ENCODE assay signal across 14 cellular contexts in the genomic region with DNA sequence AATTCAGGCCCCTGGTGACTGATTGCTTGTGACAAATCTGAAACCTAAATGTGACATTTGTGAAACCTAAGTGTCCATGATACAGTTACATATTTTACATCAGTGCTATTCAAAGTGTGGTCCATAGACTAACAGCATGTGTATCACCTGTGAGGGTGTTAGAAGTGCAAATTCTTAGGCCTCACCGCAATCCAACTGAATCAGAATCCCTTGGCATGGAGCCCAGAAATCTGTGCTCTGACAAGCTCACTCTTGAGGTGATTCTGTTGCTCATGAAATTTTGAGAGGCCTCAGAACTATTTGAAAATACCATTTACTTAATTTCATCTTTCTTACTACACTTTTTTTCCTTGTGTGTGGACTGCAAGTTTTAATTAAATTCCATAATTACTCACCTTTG.
DNase-seq lines count a peak whose midpoint lies in the region; ATAC-seq, FAIRE-seq and TF ChIP-seq lines count a peak whose summit lies in the region.
"Had no signal": no experiment of that assay in that cellular context is flagged by ENCODE, and none has a peak within 500 bp of the region (broad histone marks: within the 10 kb centered on the region; RNA-seq: fewer than 3 reads in every experiment).

No MANE protein-coding gene starts in this region.

- DNase-seq in NCI-H748 (lab: John Stamatoyannopoulos, UW; ENCODE audit: unreplicated experiment) (peak; percentile 31), NCI-H748 treated with DMSO at 0.1 percent for 48 hours (lab: John Stamatoyannopoulos, UW) (no peak), NCI-H2171 treated with DMSO at 0.1 percent for 48 hours (lab: John Stamatoyannopoulos, UW) (peak; percentile 79), endothelial cell of umbilical vein (ENCODE audit: low read depth, low spot score) (peak; percentile 10), ureter (ENCODE audit: low spot score) (peak; percentile 43), ecto neural progenitor cell (ENCODE audit: low spot score) (no peak)
- DNase-seq: activated gamma-delta T cell treated with Interleukin-2 at 50 U/mL for 16 hours; colonic mucosa; left ventricle myocardium superior; NCI-H2081 treated with DMSO at 0.1 percent for 48 hours; stimulated activated CD4-positive, alpha-beta T cell treated with anti-CD3 and anti-CD28 coated beads, Interleukin-4, amount 100 ng/mL, for 24 hours; stomach had no signal

- BruUV-seq in endothelial cell of umbilical vein (replicated peaks; lab: Mats Ljungman, UMichigan): no TSS peak

- no peaks in the 10 kb centered on the region for H3K9me1 ChIP-seq in endothelial cell of umbilical vein (replicated peaks; ENCODE audit: control insufficient read depth, extremely low read depth, insufficient read depth, low read length)

- H3K9ac ChIP-seq in endothelial cell of umbilical vein (replicated peaks; ENCODE audit: extremely low read depth, insufficient read depth, low read length): no peak overlapping the region

- no peak overlapping the region for H2AFZ ChIP-seq in endothelial cell of umbilical vein (ENCODE audit: low read depth, low read length)

- no peaks in the 10 kb centered on the region for H3K36me3 ChIP-seq in endothelial cell of umbilical vein (ENCODE audit: control insufficient read depth in 2 of 2, extremely low read depth in 1 of 2, insufficient read depth in 2 of 2, low read length in 2 of 2)
- H3K36me3 ChIP-seq: colonic mucosa, stomach had no signal

- H3K4me3 ChIP-seq in endothelial cell of umbilical vein (replicated peaks in 1 of 3; ENCODE audit: insufficient read depth in 1 of 3, low read depth in 1 of 3, low read length in 3 of 3): no peak overlapping the region
- H3K4me3 ChIP-seq: colonic mucosa, stomach had no signal

- no peak overlapping the region for H3K27ac ChIP-seq in endothelial cell of umbilical vein (ENCODE audit: insufficient read depth, low read depth, low read length)
- H3K27ac ChIP-seq: colonic mucosa, stomach had no signal

- no peak for TF ChIP-seq POLR2A in endothelial cell of umbilical vein (IDR thresholded peaks at IDR 0.05; ENCODE audit: low read depth, low read length)

- FAIRE-seq in endothelial cell of umbilical vein (lab: Jason Lieb, UNC): peak; percentile 31

- dilution Hi-C loops in endothelial cell of umbilical vein (cut with MboI; ENCODE audit: extremely low pct_ligation_motif_present, low sequenced_read_pairs): no loop called here

- TF ChIP-seq CTCF in endothelial cell of umbilical vein (IDR thresholded peaks at IDR 0.05; ENCODE audit: extremely low read depth in 1 of 2, insufficient read depth in 1 of 2, low read depth in 1 of 2, low read length in 2 of 2): no peak

- H3K4me1 ChIP-seq in endothelial cell of umbilical vein (ENCODE audit: control insufficient read depth, extremely low read depth, insufficient read depth, low read length): no peaks in the 10 kb centered on the region
- H3K4me1 ChIP-seq: colonic mucosa, stomach had no signal

- POLR2A ChIA-PET in endothelial cell of umbilical vein (lab: Charles Lee): no interaction called here

- intact Hi-C loops in endothelial cell of umbilical vein (cut with micrococcal nuclease): no loop called here

- H3K27me3 ChIP-seq in endothelial cell of umbilical vein (ENCODE audit: control insufficient read depth in 2 of 2, insufficient read depth in 2 of 2, low read length in 2 of 2): no peaks in the 10 kb centered on the region
- H3K27me3 ChIP-seq: colonic mucosa, stomach had no signal

- no peaks in the 10 kb centered on the region for H4K20me1 ChIP-seq in endothelial cell of umbilical vein (replicated peaks; ENCODE audit: control insufficient read depth, extremely low read depth, insufficient read depth, low read length)

- CTCF ChIA-PET in endothelial cell of umbilical vein (lab: Charles Lee): no interaction called here

- H3K9me3 ChIP-seq in endothelial cell of umbilical vein (replicated peaks; ENCODE audit: control insufficient read depth, insufficient read depth, low read length): no peaks in the 10 kb centered on the region
- H3K9me3 ChIP-seq: colonic mucosa, stomach had no signal

- no peak for ATAC-seq in HG03139 (IDR thresholded peaks at IDR 0.05; ENCODE audit: unreplicated experiment)
- ATAC-seq in SK-N-SH treated with all-trans-retinoic acid at 6 μM for 48 hours: no peak
- ATAC-seq: left ventricle myocardium superior had no signal

- H3K79me2 ChIP-seq in endothelial cell of umbilical vein (ENCODE audit: control insufficient read depth, insufficient read depth, low read length): no peaks in the 10 kb centered on the region

- H3K4me2 ChIP-seq in endothelial cell of umbilical vein (ENCODE audit: insufficient read depth, low read length): no peak overlapping the region

TF ChIP-seq in endothelial cell of umbilical vein, 7 proteins besides CTCF, POLR2A, EP300 and RAD21:
- no peak for TF ChIP-seq JUN (IDR thresholded peaks at IDR 0.05; ENCODE audit: borderline replicate concordance, insufficient read depth, insufficient read length, low read depth)
- TF ChIP-seq MYC (IDR thresholded peaks at IDR 0.05; ENCODE audit: low read depth, low read length): no peak
- TF ChIP-seq, protein P1, sequence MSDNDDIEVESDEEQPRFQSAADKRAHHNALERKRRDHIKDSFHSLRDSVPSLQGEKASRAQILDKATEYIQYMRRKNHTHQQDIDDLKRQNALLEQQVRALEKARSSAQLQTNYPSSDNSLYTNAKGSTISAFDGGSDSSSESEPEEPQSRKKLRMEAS (IDR thresholded peaks at IDR 0.05; ENCODE audit: insufficient read depth, insufficient read length): no peak
- no peak for TF ChIP-seq GATA2 (IDR thresholded peaks at IDR 0.05; ENCODE audit: insufficient read depth, insufficient read length, low read depth, low read length)
- TF ChIP-seq EZH2 (IDR thresholded peaks at IDR 0.05; ENCODE audit: borderline replicate concordance, low read depth, low read length, severe bottlenecking): no peak
- no peak for TF ChIP-seq FOS (IDR thresholded peaks at IDR 0.05; ENCODE audit: borderline replicate concordance, insufficient read depth, low read length)
- TF ChIP-seq POLR2AphosphoS5 (IDR thresholded peaks at IDR 0.05; ENCODE audit: insufficient read depth, low read depth, low read length): no peak

TF ChIP-seq in SK-N-SH treated with all-trans-retinoic acid at 6 μM for 48 hours, 23 proteins besides CTCF, POLR2A, EP300 and RAD21 (continues in another document):
- TF ChIP-seq TCF4 (CRISPR knock-in tag; IDR thresholded peaks at IDR 0.05; ENCODE audit: borderline replicate concordance) (no peak), GLIS3 (CRISPR knock-in tag; IDR thresholded peaks at IDR 0.05) (no peak), CSDC2 (CRISPR knock-in tag; IDR thresholded peaks at IDR 0.05) (no peak), ZC3H10 (CRISPR knock-in tag; IDR thresholded peaks at IDR 0.05) (no peak)
- TF ChIP-seq, protein P2, sequence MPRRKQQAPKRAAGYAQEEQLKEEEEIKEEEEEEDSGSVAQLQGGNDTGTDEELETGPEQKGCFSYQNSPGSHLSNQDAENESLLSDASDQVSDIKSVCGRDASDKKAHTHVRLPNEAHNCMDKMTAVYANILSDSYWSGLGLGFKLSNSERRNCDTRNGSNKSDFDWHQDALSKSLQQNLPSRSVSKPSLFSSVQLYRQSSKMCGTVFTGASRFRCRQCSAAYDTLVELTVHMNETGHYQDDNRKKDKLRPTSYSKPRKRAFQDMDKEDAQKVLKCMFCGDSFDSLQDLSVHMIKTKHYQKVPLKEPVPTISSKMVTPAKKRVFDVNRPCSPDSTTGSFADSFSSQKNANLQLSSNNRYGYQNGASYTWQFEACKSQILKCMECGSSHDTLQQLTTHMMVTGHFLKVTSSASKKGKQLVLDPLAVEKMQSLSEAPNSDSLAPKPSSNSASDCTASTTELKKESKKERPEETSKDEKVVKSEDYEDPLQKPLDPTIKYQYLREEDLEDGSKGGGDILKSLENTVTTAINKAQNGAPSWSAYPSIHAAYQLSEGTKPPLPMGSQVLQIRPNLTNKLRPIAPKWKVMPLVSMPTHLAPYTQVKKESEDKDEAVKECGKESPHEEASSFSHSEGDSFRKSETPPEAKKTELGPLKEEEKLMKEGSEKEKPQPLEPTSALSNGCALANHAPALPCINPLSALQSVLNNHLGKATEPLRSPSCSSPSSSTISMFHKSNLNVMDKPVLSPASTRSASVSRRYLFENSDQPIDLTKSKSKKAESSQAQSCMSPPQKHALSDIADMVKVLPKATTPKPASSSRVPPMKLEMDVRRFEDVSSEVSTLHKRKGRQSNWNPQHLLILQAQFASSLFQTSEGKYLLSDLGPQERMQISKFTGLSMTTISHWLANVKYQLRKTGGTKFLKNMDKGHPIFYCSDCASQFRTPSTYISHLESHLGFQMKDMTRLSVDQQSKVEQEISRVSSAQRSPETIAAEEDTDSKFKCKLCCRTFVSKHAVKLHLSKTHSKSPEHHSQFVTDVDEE (CRISPR knock-in tag; IDR thresholded peaks at IDR 0.05): no peak
- TF ChIP-seq, protein P3, sequence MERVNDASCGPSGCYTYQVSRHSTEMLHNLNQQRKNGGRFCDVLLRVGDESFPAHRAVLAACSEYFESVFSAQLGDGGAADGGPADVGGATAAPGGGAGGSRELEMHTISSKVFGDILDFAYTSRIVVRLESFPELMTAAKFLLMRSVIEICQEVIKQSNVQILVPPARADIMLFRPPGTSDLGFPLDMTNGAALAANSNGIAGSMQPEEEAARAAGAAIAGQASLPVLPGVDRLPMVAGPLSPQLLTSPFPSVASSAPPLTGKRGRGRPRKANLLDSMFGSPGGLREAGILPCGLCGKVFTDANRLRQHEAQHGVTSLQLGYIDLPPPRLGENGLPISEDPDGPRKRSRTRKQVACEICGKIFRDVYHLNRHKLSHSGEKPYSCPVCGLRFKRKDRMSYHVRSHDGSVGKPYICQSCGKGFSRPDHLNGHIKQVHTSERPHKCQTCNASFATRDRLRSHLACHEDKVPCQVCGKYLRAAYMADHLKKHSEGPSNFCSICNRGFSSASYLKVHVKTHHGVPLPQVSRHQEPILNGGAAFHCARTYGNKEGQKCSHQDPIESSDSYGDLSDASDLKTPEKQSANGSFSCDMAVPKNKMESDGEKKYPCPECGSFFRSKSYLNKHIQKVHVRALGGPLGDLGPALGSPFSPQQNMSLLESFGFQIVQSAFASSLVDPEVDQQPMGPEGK (CRISPR knock-in tag; IDR thresholded peaks at IDR 0.05; ENCODE audit: borderline replicate concordance): no peak
- TF ChIP-seq, protein P4, sequence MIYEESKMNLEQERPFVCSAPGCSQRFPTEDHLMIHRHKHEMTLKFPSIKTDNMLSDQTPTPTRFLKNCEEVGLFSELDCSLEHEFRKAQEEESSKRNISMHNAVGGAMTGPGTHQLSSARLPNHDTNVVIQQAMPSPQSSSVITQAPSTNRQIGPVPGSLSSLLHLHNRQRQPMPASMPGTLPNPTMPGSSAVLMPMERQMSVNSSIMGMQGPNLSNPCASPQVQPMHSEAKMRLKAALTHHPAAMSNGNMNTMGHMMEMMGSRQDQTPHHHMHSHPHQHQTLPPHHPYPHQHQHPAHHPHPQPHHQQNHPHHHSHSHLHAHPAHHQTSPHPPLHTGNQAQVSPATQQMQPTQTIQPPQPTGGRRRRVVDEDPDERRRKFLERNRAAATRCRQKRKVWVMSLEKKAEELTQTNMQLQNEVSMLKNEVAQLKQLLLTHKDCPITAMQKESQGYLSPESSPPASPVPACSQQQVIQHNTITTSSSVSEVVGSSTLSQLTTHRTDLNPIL (CRISPR knock-in tag; IDR thresholded peaks at IDR 0.05; ENCODE audit: low read depth): no peak

Comparison
In these comparisons a context has a peak if more than half of its experiments do, and no peak if none do; other contexts are left out.
1. DNase-seq: peak in NCI-H748 (single experiment), NCI-H2171 treated with DMSO at 0.1 percent for 48 hours (single experiment), endothelial cell of umbilical vein (single experiment) and ureter (single experiment); none in NCI-H748 treated with DMSO at 0.1 percent for 48 hours (single experiment) and ecto neural progenitor cell (single experiment).